25 cellular contexts compared by ENCODE assay signal in the genomic region with DNA sequence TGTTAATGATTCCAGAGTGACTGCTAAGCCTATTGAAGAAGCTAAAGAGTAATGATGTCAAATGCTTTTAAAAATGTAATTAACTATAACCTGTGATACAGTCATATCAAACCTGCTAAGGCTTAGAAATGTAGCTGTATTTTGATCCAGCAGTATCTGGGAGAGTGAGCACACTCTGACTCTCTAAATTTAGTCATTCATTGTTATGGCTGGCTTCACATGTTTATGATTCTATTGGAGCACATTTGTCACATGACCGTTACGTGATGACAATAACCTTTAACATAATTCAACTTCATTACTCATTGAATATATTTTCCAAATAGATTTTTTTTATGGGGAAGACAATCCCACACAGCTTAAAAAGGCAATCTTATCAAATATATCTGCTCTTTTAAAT.
A peak's percentile ranks its signal among the peaks of the same experiment; 100 is the strongest.
DNase-seq lines count a peak whose midpoint lies in the region; ATAC-seq and TF ChIP-seq lines count a peak whose summit lies in the region.
"Had no signal": no experiment of that assay in that cellular context is flagged by ENCODE, and none has a peak within 500 bp of the region (broad histone marks: within the 10 kb centered on the region; RNA-seq: fewer than 3 reads in every experiment).

No MANE protein-coding gene starts in this region.

- no peaks in the 10 kb centered on the region for H3F3A ChIP-seq in PC-3 (ENCODE audit: low read length, unreplicated experiment)

- CTCF ChIA-PET in PC-3 (lab: Charles Lee) = no interaction called here

- H3K79me2 ChIP-seq in PC-3 (ENCODE audit: low read length) = no peaks in the 10 kb centered on the region
- no peaks in the 10 kb centered on the region for H3K79me2 ChIP-seq in Karpas-422 (ENCODE audit: low read length)

- H2AFZ ChIP-seq in PC-3 (ENCODE audit: low read length) (no peak overlapping the region), Karpas-422 (ENCODE audit: low read length) (no peak overlapping the region)

- ATAC-seq in PC-3 = peak; percentile 38; the same call in 1 of the 2 replicates
- ATAC-seq in esophagus mucosa = peak; percentile 36
- no peak for ATAC-seq in activated CD4-positive, CD25-positive, alpha-beta regulatory T cell treated with anti-CD3 and anti-CD28 coated beads, Interleukin-2, amount 50 U/mL, for 24 hours
- ATAC-seq in GM21390 (IDR thresholded peaks at IDR 0.05; ENCODE audit: unreplicated experiment) = no peak
- ATAC-seq: A549, GM12878, HCT116, HepG2, Panc1 had no signal

- H3K9ac ChIP-seq in PC-3 (ENCODE audit: low read length) = no peak overlapping the region
- H3K9ac ChIP-seq in Karpas-422 (ENCODE audit: low read length) = no peak overlapping the region
- H3K9ac ChIP-seq: BLaER1 treated with 17β-estradiol and CSF1 and Interleukin-3, amounts not matched to agents 10 nM and 100 nM; KMS-11 had no signal

- H3K27ac ChIP-seq in PC-3 (ENCODE audit: low read length) (no peak overlapping the region), Karpas-422 (ENCODE audit: low read length) (no peak overlapping the region)
- H3K27ac ChIP-seq: A549; BLaER1 treated with 17β-estradiol and CSF1 and Interleukin-3, amounts not matched to agents 10 nM and 100 nM; HL-60; SK-N-MC had no signal

- no TSS peak for BruUV-seq in PC-3 (replicated peaks; lab: Mats Ljungman, UMichigan)

- H3K4me3 ChIP-seq in PC-3 (ENCODE audit: low read length) (no peak overlapping the region), Karpas-422 (ENCODE audit: low read length) (no peak overlapping the region)
- H3K4me3 ChIP-seq: A549; BLaER1 treated with 17β-estradiol and CSF1 and Interleukin-3, amounts not matched to agents 10 nM and 100 nM; GM12878; SK-N-MC had no signal

- TF ChIP-seq CTCF in PC-3 (conservative IDR thresholded peaks at IDR 0.05; ENCODE audit: low read depth, low read length) = no peak

- H3K4me1 ChIP-seq in PC-3 (ENCODE audit: insufficient read depth, low read length) (peaks cover 11% of the 10 kb centered on the region), Karpas-422 (ENCODE audit: low read length) (no peaks in the 10 kb centered on the region)
- H3K4me1 ChIP-seq: A549; BLaER1 treated with 17β-estradiol and CSF1 and Interleukin-3, amounts not matched to agents 10 nM and 100 nM had no signal

- no peaks in the 10 kb centered on the region for H3K9me3 ChIP-seq in PC-3 (ENCODE audit: low read length)
- peaks cover 5% of the 10 kb centered on the region; the same call in 1 of the 2 replicates for H3K9me3 ChIP-seq in Karpas-422 (ENCODE audit: low read length)

- H3K36me3 ChIP-seq in PC-3 (ENCODE audit: low read depth, low read length) (no peaks in the 10 kb centered on the region), Karpas-422 (ENCODE audit: insufficient read depth, low read length) (no peaks in the 10 kb centered on the region)
- H3K36me3 ChIP-seq: BLaER1 treated with 17β-estradiol and CSF1 and Interleukin-3, amounts not matched to agents 10 nM and 100 nM had no signal

- intact Hi-C loops in PC-3 (cut with micrococcal nuclease) = no loop called here

- no peaks in the 10 kb centered on the region for H3K9me2 ChIP-seq in PC-3 (replicated peaks; ENCODE audit: low read length)
- no peaks in the 10 kb centered on the region for H3K9me2 ChIP-seq in Karpas-422 (replicated peaks; ENCODE audit: insufficient read depth, low read length)

- H3K4me2 ChIP-seq in PC-3 (ENCODE audit: low read length) (no peak overlapping the region; the same call in 1 of the 2 replicates), Karpas-422 (ENCODE audit: low read depth, low read length, poor library complexity, severe bottlenecking) (no peak overlapping the region)
- H3K4me2 ChIP-seq: A549; BLaER1 treated with 17β-estradiol and CSF1 and Interleukin-3, amounts not matched to agents 10 nM and 100 nM; KMS-11 had no signal

- no peaks in the 10 kb centered on the region for H3K27me3 ChIP-seq in PC-3 (ENCODE audit: low read length)
- no peaks in the 10 kb centered on the region for H3K27me3 ChIP-seq in Karpas-422 (ENCODE audit: low read length)
- H3K27me3 ChIP-seq: BLaER1 treated with 17β-estradiol and CSF1 and Interleukin-3, amounts not matched to agents 10 nM and 100 nM had no signal

- H4K20me1 ChIP-seq in PC-3 (ENCODE audit: low read length) (no peaks in the 10 kb centered on the region), Karpas-422 (ENCODE audit: insufficient read depth, low read depth, low read length) (no peaks in the 10 kb centered on the region)
- H4K20me1 ChIP-seq: BLaER1 treated with 17β-estradiol and CSF1 and Interleukin-3, amounts not matched to agents 10 nM and 100 nM had no signal

- POLR2A ChIA-PET in PC-3 (lab: Charles Lee; ENCODE audit: unreplicated experiment) = no interaction called here

- DNase-seq in HCEC 1CT (peak; percentile 7), PC-3 (peak; percentile 62), Karpas-422 (no peak), KG1 (lab: John Stamatoyannopoulos, UW) (no peak)
- DNase-seq: AML-193; CD4-positive, alpha-beta T cell; DMS53; NCI-H1092 treated with DMSO at 0.1 percent for 48 hours; NCI-H1436 treated with DMSO at 0.1 percent for 48 hours; NCI-H187 treated with DMSO at 0.1 percent for 48 hours; NCI-H446; NCI-H526; SIG-M5 had no signal

Comparison
In these comparisons a context has a peak if more than half of its experiments do, and no peak if none do; other contexts are left out.
1. DNase-seq: peak in HCEC 1CT (single experiment) and PC-3 (single experiment); none in Karpas-422 (single experiment) and KG1 (single experiment).
2. ATAC-seq: peak in PC-3 (single experiment) and esophagus mucosa (single experiment); none in activated CD4-positive, CD25-positive, alpha-beta regulatory T cell treated with anti-CD3 and anti-CD28 coated beads, Interleukin-2, amount 50 U/mL, for 24 hours (0 of 2) and GM21390 (single experiment).